Comparison of ENCODE assay signal across 11 cellular contexts in genomic region chr13:45695198-45695730, GRCh38. TPM values are rescaled to one million over a fixed set of nuclear protein-coding genes. Genes with fewer than 3 reads are reported as not detected.
DNase-seq lines count a peak whose midpoint lies in the region; ATAC-seq lines count a peak whose summit lies in the region.
"Had no signal": no experiment of that assay in that cellular context is flagged by ENCODE, and none has a peak within 500 bp of the region (broad histone marks: within the 10 kb centered on the region; RNA-seq: fewer than 3 reads in every experiment).

No MANE protein-coding gene starts in this region.

- DNase-seq in activated T-cell treated with anti-CD3 and anti-CD28 coated beads for 24 hours (ENCODE audit: low read depth) (peak; percentile 1), activated T-cell treated with anti-CD3 and anti-CD28 coated beads for 4 hours (no peak), MV-4-11 (lab: John Stamatoyannopoulos, UW) (peak; percentile 95), UCSD-AML1 (lab: John Stamatoyannopoulos, UW; ENCODE audit: unreplicated experiment) (no peak), DMS 273 (lab: John Stamatoyannopoulos, UW; ENCODE audit: unreplicated experiment) (no peak), H4 (ENCODE audit: low spot score) (no peak)
- DNase-seq in stimulated activated CD4-positive, alpha-beta T cell treated with anti-CD3 and anti-CD28 coated beads, TNF-alpha, amount 100 ng/mL, for 24 hours (ENCODE audit: low read depth in 3 of 3): peak in 2 of 3 experiments; percentile 1 to 11
- DNase-seq: caudate nucleus, psoas muscle had no signal

- peak; percentile 42 for ATAC-seq in HG02623 (IDR thresholded peaks at IDR 0.05; ENCODE audit: unreplicated experiment)
- ATAC-seq: psoas muscle had no signal

RNA-seq across cellular contexts. Expression of gene CBY2, which starts 6.9 kb away (rescaled TPM):
- total RNA-seq in H4 (2014; rRNA removed; shearing (Covaris generic)): not detected in 2 replicates
- total RNA-seq: psoas muscle, temporal lobe had no signal

Comparison
In these comparisons a context has a peak if more than half of its experiments do, and no peak if none do; other contexts are left out.
1. DNase-seq: peak in activated T-cell treated with anti-CD3 and anti-CD28 coated beads for 24 hours (single experiment), MV-4-11 (single experiment) and stimulated activated CD4-positive, alpha-beta T cell treated with anti-CD3 and anti-CD28 coated beads, TNF-alpha, amount 100 ng/mL, for 24 hours (2 of 3); none in activated T-cell treated with anti-CD3 and anti-CD28 coated beads for 4 hours (single experiment), UCSD-AML1 (single experiment), DMS 273 (single experiment) and H4 (single experiment).